ENCODE assay signal across 1 cellular context in the genomic region with DNA sequence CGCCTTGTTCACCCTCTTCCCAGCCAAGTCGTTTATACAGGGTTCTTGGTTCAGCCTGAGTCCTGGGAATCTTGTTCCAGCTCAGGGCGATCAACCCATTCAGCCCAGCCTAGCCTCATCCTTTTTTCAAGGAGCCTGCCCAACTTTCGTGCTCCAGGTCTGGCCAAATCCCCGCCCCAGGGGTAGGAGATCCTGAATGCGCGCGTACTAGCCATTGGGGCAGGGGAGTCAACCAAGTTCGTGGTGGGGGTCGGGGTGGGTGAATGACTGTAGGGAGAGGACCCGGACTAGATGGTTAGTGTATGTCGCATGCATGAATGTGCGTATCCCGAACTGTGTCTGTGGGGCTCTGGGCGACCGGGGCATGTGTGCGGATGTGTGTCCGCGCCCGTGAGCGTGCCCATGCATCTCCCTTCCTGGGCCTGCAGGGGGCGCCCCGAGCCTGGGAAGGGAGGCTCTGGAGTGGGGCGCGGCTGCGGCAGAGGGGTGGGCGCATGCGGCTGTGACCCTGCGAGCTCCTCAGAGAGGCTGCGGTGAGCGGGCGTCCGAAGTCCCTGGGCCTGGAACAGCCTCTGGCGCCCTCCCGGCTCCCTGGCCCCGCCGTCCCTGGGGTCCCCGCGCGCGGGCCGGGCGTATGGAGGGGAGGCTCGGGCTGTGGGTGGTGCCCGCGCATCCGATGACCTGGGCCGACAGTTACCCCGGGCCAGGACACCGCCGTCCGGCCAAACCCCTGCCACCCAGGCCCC.
A peak's percentile ranks its signal among the peaks of the same experiment; 100 is the strongest.
TF ChIP-seq lines count a peak whose summit lies in the region.

No MANE protein-coding gene starts in this region.

TF ChIP-seq in GM23338, 12 proteins besides CTCF, POLR2A, EP300 and RAD21:
- TF ChIP-seq EZH2 (IDR thresholded peaks at IDR 0.05; ENCODE audit: low read depth, unreplicated experiment) (no peak), CREB1 (CRISPR knock-in tag; IDR thresholded peaks at IDR 0.05; ENCODE audit: low read depth) (0 out of 2 replicates have a peak, but pooled peaks have one; percentile 30)
TF ChIP-seq in GM23338: peak in this region for 1.
